Comparison of ENCODE assay signal across 17 cellular contexts in the genomic region with DNA sequence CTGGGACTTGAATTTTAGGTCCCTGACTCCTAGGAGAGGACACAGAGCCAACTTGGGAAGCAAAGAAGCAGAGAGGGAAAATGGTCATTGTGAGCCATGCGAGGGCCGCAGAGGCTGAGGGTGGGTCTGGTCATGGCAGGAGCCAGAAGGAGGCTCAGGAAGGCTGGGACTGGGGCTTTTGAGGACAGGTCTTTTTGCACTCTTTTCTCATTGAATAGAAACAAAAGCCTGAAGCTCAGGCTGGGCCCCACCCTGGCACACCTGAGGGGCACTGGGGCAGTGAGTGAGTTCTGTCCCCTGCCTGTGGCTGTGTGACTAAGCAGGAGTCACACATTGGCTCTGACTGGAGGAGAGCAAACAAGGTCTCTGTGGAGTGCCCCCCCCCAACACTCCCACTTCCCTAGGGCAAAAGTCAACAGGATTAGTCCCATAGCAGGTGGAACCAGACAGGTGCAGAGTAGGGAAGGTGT. TPM values are rescaled to one million over a fixed set of nuclear protein-coding genes. Genes with fewer than 3 reads are reported as not detected.
DNase-seq lines count a peak whose midpoint lies in the region; ATAC-seq, FAIRE-seq and TF ChIP-seq lines count a peak whose summit lies in the region.
"Had no signal": no experiment of that assay in that cellular context is flagged by ENCODE, and none has a peak within 500 bp of the region (broad histone marks: within the 10 kb centered on the region; RNA-seq: fewer than 3 reads in every experiment).

No MANE protein-coding gene starts in this region.

- peak overlapping the region in 1 of 2 donors; percentile 31 for H3K27ac Mint-ChIP-seq in activated naive CD4-positive, alpha-beta T cell treated with anti-CD3 and anti-CD28 coated beads, Interleukin-2, amount 50 U/mL, for 72 hours
- H3K27ac Mint-ChIP-seq: activated CD4-positive, alpha-beta T cell treated with anti-CD3 and anti-CD28 coated beads, Interleukin-2, amount 10 ng/mL, durations not matched to agents 24 days and 14 days; naive thymus-derived CD4-positive, alpha-beta T cell had no signal

- no peaks in the 10 kb centered on the region for H3K9me3 Mint-ChIP-seq in activated naive CD4-positive, alpha-beta T cell treated with anti-CD3 and anti-CD28 coated beads, Interleukin-2, amount 50 U/mL, for 72 hours
- H3K9me3 Mint-ChIP-seq: activated CD4-positive, alpha-beta T cell treated with anti-CD3 and anti-CD28 coated beads, Interleukin-2, amount 10 ng/mL, durations not matched to agents 24 days and 14 days had no signal

- no peak overlapping the region for H3K4me3 ChIP-seq in bronchial epithelial cell (ENCODE audit: low read depth, low read length)
- peak overlapping the region; percentile 95 for H3K4me3 ChIP-seq in retinal pigment epithelial cell (ENCODE audit: low read length)
- H3K4me3 ChIP-seq: cardiac muscle cell, esophagus muscularis mucosa, K562, smooth muscle cell had no signal

- H3K36me3 ChIP-seq in bronchial epithelial cell (ENCODE audit: control insufficient read depth, insufficient read depth, low read length) = peaks cover 6% of the 10 kb centered on the region
- H3K36me3 ChIP-seq: cardiac muscle cell, esophagus muscularis mucosa had no signal

- no peak for TF ChIP-seq POLR2A in erythroblast (IDR thresholded peaks at IDR 0.05; ENCODE audit: low read length)

- H3K27me3 ChIP-seq in bronchial epithelial cell (ENCODE audit: control insufficient read depth, insufficient read depth, low read length) = no peaks in the 10 kb centered on the region

- FAIRE-seq in bronchial epithelial cell (lab: Jason Lieb, UNC) = peak; percentile 55
- FAIRE-seq: D721Med, K562 had no signal

- no peaks in the 10 kb centered on the region for H3K36me3 Mint-ChIP-seq in activated naive CD4-positive, alpha-beta T cell treated with anti-CD3 and anti-CD28 coated beads, Interleukin-2, amount 50 U/mL, for 72 hours

- ATAC-seq in activated naive CD4-positive, alpha-beta T cell treated with anti-CD3 and anti-CD28 coated beads, Interleukin-2, amount 50 U/mL, for 72 hours = no peak
- ATAC-seq: K562; naive thymus-derived CD4-positive, alpha-beta T cell had no signal

- DNase-seq in DMS53 treated with DMSO at 0.1 percent for 48 hours (lab: John Stamatoyannopoulos, UW; ENCODE audit: unreplicated experiment) (peak; percentile 97), NCI-H2081 (lab: John Stamatoyannopoulos, UW) (peak; percentile 90 to 93), bronchial epithelial cell (ENCODE audit: low read depth) (peak; percentile 61), retinal pigment epithelial cell (ENCODE audit: low read depth) (no peak), ureter (ENCODE audit: low spot score) (no peak), erythroblast (lab: John Stamatoyannopoulos, UW) (no peak), retina (no peak)
- no peak for DNase-seq in activated naive CD4-positive, alpha-beta T cell treated with anti-CD3 and anti-CD28 coated beads, Interleukin-2, amount 50 U/mL, for 72 hours (ENCODE audit: low spot score in 2 of 2)
- DNase-seq: activated CD4-positive, alpha-beta T cell treated with anti-CD3 and anti-CD28 coated beads, Interleukin-2, amount 10 ng/mL, durations not matched to agents 24 days and 14 days; naive thymus-derived CD4-positive, alpha-beta T cell; NCI-H524 had no signal

- no peak for TF ChIP-seq CTCF in bronchial epithelial cell (IDR thresholded peaks at IDR 0.05; ENCODE audit: insufficient read depth, low read length, severe bottlenecking)
- no peak for TF ChIP-seq CTCF in retinal pigment epithelial cell (conservative IDR thresholded peaks at IDR 0.05; ENCODE audit: low read depth, low read length)

RNA-seq across cellular contexts. Expression of a gene that starts 2.8 kb away (rescaled TPM):
- 532 and 895 TPM in 2 replicates for total RNA-seq in bronchial epithelial cell
- 2,511 TPM for total RNA-seq in ureter
- total RNA-seq in activated naive CD4-positive, alpha-beta T cell treated with anti-CD3 and anti-CD28 coated beads, Interleukin-2, amount 50 U/mL, for 72 hours = 1 to 10 TPM in 1 of 2 donors, under 1 TPM in 1; 0.36 to 8.0 TPM

RNA-seq across cellular contexts. Expression of a gene that starts 38.6 kb away (rescaled TPM):
- total RNA-seq in bronchial epithelial cell = 0.26 TPM in 2 replicates
- 0.62 TPM for total RNA-seq in ureter
- under 1 TPM in 1 of 2 donors, not detected in 1; 0.37 TPM for total RNA-seq in activated naive CD4-positive, alpha-beta T cell treated with anti-CD3 and anti-CD28 coated beads, Interleukin-2, amount 50 U/mL, for 72 hours
- total RNA-seq: cardiac muscle cell, H7, K562, smooth muscle cell had no signal

RNA-seq across cellular contexts. Expression of a gene that starts 44.0 kb away (rescaled TPM):
- total RNA-seq in bronchial epithelial cell = 14.7 and 66.4 TPM in 2 replicates
- 4.6 TPM for total RNA-seq in ureter
- not detected for total RNA-seq in activated naive CD4-positive, alpha-beta T cell treated with anti-CD3 and anti-CD28 coated beads, Interleukin-2, amount 50 U/mL, for 72 hours
- total RNA-seq: activated CD4-positive, alpha-beta T cell treated with anti-CD3 and anti-CD28 coated beads, Interleukin-2, amount 10 ng/mL, durations not matched to agents 24 days and 14 days; cardiac muscle cell; H7; K562 had no signal

RNA-seq across cellular contexts. Expression of a gene that starts 55.5 kb away (rescaled TPM):
- 0.13 and 0.26 TPM in 2 replicates for total RNA-seq in bronchial epithelial cell
- not detected for total RNA-seq in ureter
- not detected for total RNA-seq in activated naive CD4-positive, alpha-beta T cell treated with anti-CD3 and anti-CD28 coated beads, Interleukin-2, amount 50 U/mL, for 72 hours
- total RNA-seq: activated CD4-positive, alpha-beta T cell treated with anti-CD3 and anti-CD28 coated beads, Interleukin-2, amount 10 ng/mL, durations not matched to agents 24 days and 14 days; cardiac muscle cell; H7 had no signal

Comparison
In these comparisons a context has a peak if more than half of its experiments do, and no peak if none do; other contexts are left out.
1. DNase-seq: peak in DMS53 treated with DMSO at 0.1 percent for 48 hours (single experiment), NCI-H2081 (2 of 2) and bronchial epithelial cell (single experiment); none in retinal pigment epithelial cell (single experiment), ureter (single experiment), erythroblast (0 of 2), retina (single experiment) and activated naive CD4-positive, alpha-beta T cell treated with anti-CD3 and anti-CD28 coated beads, Interleukin-2, amount 50 U/mL, for 72 hours (0 of 2).
2. RNA of a gene that starts 2.8 kb away (total RNA-seq): 2,511 TPM in ureter (single experiment) and 532 to 895 TPM in bronchial epithelial cell; 0.36 to 8.0 TPM in activated naive CD4-positive, alpha-beta T cell treated with anti-CD3 and anti-CD28 coated beads, Interleukin-2, amount 50 U/mL, for 72 hours; every median in the first group is over 10 times any median in the second.